ENCODE assay signal across 13 cellular contexts in genomic region chr13:29937836-29938235, GRCh38.
DNase-seq lines count a peak whose midpoint lies in the region; ATAC-seq and TF ChIP-seq lines count a peak whose summit lies in the region.
"Had no signal": no experiment of that assay in that cellular context is flagged by ENCODE, and none has a peak within 500 bp of the region (broad histone marks: within the 10 kb centered on the region; RNA-seq: fewer than 3 reads in every experiment).

No MANE protein-coding gene starts in this region.

- intact Hi-C loops in activated naive CD4-positive, alpha-beta T cell treated with anti-CD3 and anti-CD28 coated beads for 36 hours (cut with micrococcal nuclease): loop anchor here (5.0 to 10.0 kb wide), 3 partner anchors 343 to 1224 kb away; partner anchors contain the start of genes HSPH1 and SLC7A1
- intact Hi-C loops in adrenal gland (cut with DNase I): no loop called here

- H3K36me3 ChIP-seq in BLaER1 treated with 17β-estradiol and CSF1 and Interleukin-3, amounts not matched to agents 10 nM and 100 nM: no peaks in the 10 kb centered on the region
- H3K36me3 ChIP-seq in adrenal gland (replicated peaks in 1 of 2): no peaks in the 10 kb centered on the region
- H3K36me3 ChIP-seq: MG63, ovary had no signal

- H3K4me1 ChIP-seq in BLaER1 treated with 17β-estradiol and CSF1 and Interleukin-3, amounts not matched to agents 10 nM and 100 nM: peaks cover 16 to 43% (median 31%) of the 10 kb centered on the region in 10 experiments
- H3K4me1 ChIP-seq in H9 (ENCODE audit: insufficient read depth, low read length) (peaks cover 12% of the 10 kb centered on the region), adrenal gland (replicated peaks in 1 of 2) (no peaks in the 10 kb centered on the region), foreskin keratinocyte (no peaks in the 10 kb centered on the region)

- H4K8ac ChIP-seq in H9 (replicated peaks; ENCODE audit: insufficient read length, low read depth, low read length): no peak overlapping the region

- H3K27me3 ChIP-seq in BLaER1 treated with 17β-estradiol and CSF1 and Interleukin-3, amounts not matched to agents 10 nM and 100 nM: no peaks in the 10 kb centered on the region
- H3K27me3 ChIP-seq in H9 (ENCODE audit: insufficient read depth, low read length) (peaks cover 3% of the 10 kb centered on the region; the same call in 1 of the 2 replicates), adrenal gland (no peaks in the 10 kb centered on the region), foreskin keratinocyte (peaks cover 54% of the 10 kb centered on the region)
- H3K27me3 ChIP-seq: MG63, ovary had no signal

- H3K18ac ChIP-seq in H9 (ENCODE audit: insufficient read length, low read depth, low read length): no peak overlapping the region

- no peaks in the 10 kb centered on the region; a peak in 1 of 5 replicates for H3K9me3 Mint-ChIP-seq in H9
- H3K9me3 Mint-ChIP-seq in activated naive CD4-positive, alpha-beta T cell treated with anti-CD3 and anti-CD28 coated beads for 36 hours: no peaks in the 10 kb centered on the region

- H3K23ac ChIP-seq in H9 (ENCODE audit: insufficient read length, low read depth, low read length): no peak overlapping the region

- no peak overlapping the region for H2AK5ac ChIP-seq in H9 (ENCODE audit: insufficient read length, low read length)

- H3K4me3 Mint-ChIP-seq in H9: no peak overlapping the region
- no peak overlapping the region for H3K4me3 Mint-ChIP-seq in activated naive CD4-positive, alpha-beta T cell treated with anti-CD3 and anti-CD28 coated beads for 36 hours

- no peak overlapping the region for H3K4ac ChIP-seq in H9 (ENCODE audit: low read depth, low read length)

- peaks cover 48% of the 10 kb centered on the region for H3K27me3 Mint-ChIP-seq in H9 (ENCODE audit: low read depth)
- no peaks in the 10 kb centered on the region for H3K27me3 Mint-ChIP-seq in activated naive CD4-positive, alpha-beta T cell treated with anti-CD3 and anti-CD28 coated beads for 36 hours (ENCODE audit: low read depth)

- H2BK15ac ChIP-seq in H9 (ENCODE audit: low read depth, low read length): no peak overlapping the region

- no peaks in the 10 kb centered on the region for H3K79me2 ChIP-seq in H9 (ENCODE audit: insufficient read depth, low read length)

- no peak overlapping the region for H2BK20ac ChIP-seq in H9 (ENCODE audit: low read depth, low read length, poor library complexity, severe bottlenecking)

- H2BK5ac ChIP-seq in H9 (ENCODE audit: insufficient read length, low read length): no peak overlapping the region

- no peak overlapping the region for H3K56ac ChIP-seq in H9 (ENCODE audit: insufficient read length, low read depth, low read length)

- ATAC-seq in foreskin keratinocyte: no peak
- ATAC-seq in GM18858 (IDR thresholded peaks at IDR 0.05; ENCODE audit: unreplicated experiment): no peak
- ATAC-seq: stimulated activated naive CD8-positive, alpha-beta T cell treated with anti-CD3 and anti-CD28 coated beads, Interleukin-15, Interleukin-2, amounts not matched to agents 100 U/mL and 50 U/mL, for 24 hours had no signal

- H2AFZ ChIP-seq in H9 (ENCODE audit: low read length): no peak overlapping the region

- CTCF ChIA-PET in activated naive CD4-positive, alpha-beta T cell treated with anti-CD3 and anti-CD28 coated beads for 36 hours (lab: Charles Lee): interaction anchor here (2.3 kb wide), 1 partner anchor 167 kb away, joined by 6 read pairs; no protein-coding TSS in a partner anchor

- peaks cover 72 to 73% of the 10 kb centered on the region in 2 experiments for H3K4me1 Mint-ChIP-seq in H9
- H3K4me1 Mint-ChIP-seq in activated naive CD4-positive, alpha-beta T cell treated with anti-CD3 and anti-CD28 coated beads for 36 hours (ENCODE audit: low read depth): peaks cover 39% of the 10 kb centered on the region

- H3K9ac ChIP-seq in BLaER1 treated with 17β-estradiol and CSF1 and Interleukin-3, amounts not matched to agents 10 nM and 100 nM: no peak overlapping the region
- no peak overlapping the region for H3K9ac ChIP-seq in H9 (ENCODE audit: extremely low read depth, insufficient read length, low read length)

- peak overlapping the region in 8 of 11 experiments; percentile 5 to 87 (median 80); a peak in 7 of 22 replicates for H3K4me2 ChIP-seq in BLaER1 treated with 17β-estradiol and CSF1 and Interleukin-3, amounts not matched to agents 10 nM and 100 nM
- no peak overlapping the region for H3K4me2 ChIP-seq in H9 (ENCODE audit: insufficient read depth, insufficient read length, low read length)

- H3K27ac ChIP-seq in BLaER1 treated with 17β-estradiol and CSF1 and Interleukin-3, amounts not matched to agents 10 nM and 100 nM: no peak overlapping the region
- H3K27ac ChIP-seq in H9 (ENCODE audit: insufficient read length, low read depth, low read length) (no peak overlapping the region), adrenal gland (no peak overlapping the region), foreskin keratinocyte (no peak overlapping the region)
- H3K27ac ChIP-seq: HL-60, ovary had no signal

- peaks cover 0 to 9% (median 0%) of the 10 kb centered on the region in 11 experiments; a peak in 2 of 22 replicates for H4K20me1 ChIP-seq in BLaER1 treated with 17β-estradiol and CSF1 and Interleukin-3, amounts not matched to agents 10 nM and 100 nM
- no peaks in the 10 kb centered on the region for H4K20me1 ChIP-seq in H9 (ENCODE audit: control insufficient read depth, insufficient read depth, insufficient read length)

- no peak overlapping the region for H4K5ac ChIP-seq in H9 (ENCODE audit: insufficient read length, low read depth, low read length)

- no peak overlapping the region for H2BK120ac ChIP-seq in H9 (ENCODE audit: low read depth, low read length, poor library complexity, severe bottlenecking)

- no peaks in the 10 kb centered on the region for H3K23me2 ChIP-seq in H9 (ENCODE audit: insufficient read length, low read depth, low read length, poor library complexity, severe bottlenecking)

- H3K9me3 ChIP-seq in BLaER1 treated with 17β-estradiol and CSF1 and Interleukin-3, amounts not matched to agents 10 nM and 100 nM (replicated peaks in 1 of 11): no peaks in the 10 kb centered on the region
- H3K9me3 ChIP-seq in H9 (ENCODE audit: control insufficient read depth, low read depth, low read length): no peaks in the 10 kb centered on the region
- no peaks in the 10 kb centered on the region for H3K9me3 ChIP-seq in adrenal gland (replicated peaks in 1 of 3)
- H3K9me3 ChIP-seq: MG63, ovary had no signal

- no peak overlapping the region for H2BK12ac ChIP-seq in H9 (ENCODE audit: insufficient read length, low read depth, low read length)

- no peak overlapping the region for H3K4me3 ChIP-seq in BLaER1 treated with 17β-estradiol and CSF1 and Interleukin-3, amounts not matched to agents 10 nM and 100 nM
- no peak overlapping the region for H3K4me3 ChIP-seq in adrenal gland
- H3K4me3 ChIP-seq: MG63, ovary had no signal

- no peak overlapping the region for H3K14ac ChIP-seq in H9 (ENCODE audit: insufficient read depth, low read length)

- H3K27ac Mint-ChIP-seq in H9: no peak overlapping the region
- no peak overlapping the region for H3K27ac Mint-ChIP-seq in activated naive CD4-positive, alpha-beta T cell treated with anti-CD3 and anti-CD28 coated beads for 36 hours

- peak; percentile 48 for DNase-seq in H9
- peak; percentile 20 for DNase-seq in activated CD4-positive, alpha-beta T cell treated with anti-CD3 and anti-CD28 coated beads for 1 hour
- DNase-seq in activated naive CD4-positive, alpha-beta T cell treated with anti-CD3 and anti-CD28 coated beads for 36 hours: peak; percentile 61
- DNase-seq in globus pallidus (ENCODE audit: low spot score): no peak
- DNase-seq in adrenal gland: no peak
- DNase-seq in foreskin keratinocyte: no peak
- DNase-seq: hypothalamus; MG63; ovary; stimulated activated naive CD8-positive, alpha-beta T cell treated with anti-CD3 and anti-CD28 coated beads, Interleukin-15, Interleukin-2, amounts not matched to agents 100 U/mL and 50 U/mL, for 24 hours had no signal

- no peak overlapping the region for H4K91ac ChIP-seq in H9 (ENCODE audit: insufficient read length, low read depth, low read length)

- TF ChIP-seq CTCF in H9 (conservative IDR thresholded peaks at IDR 0.05) (no peak), adrenal gland (IDR thresholded peaks at IDR 0.05) (no peak), foreskin keratinocyte (conservative IDR thresholded peaks at IDR 0.05) (no peak)

- H3K36me3 Mint-ChIP-seq in H9 (ENCODE audit: insufficient read depth in 1 of 3, low read depth in 3 of 3): no peaks in the 10 kb centered on the region
- no peaks in the 10 kb centered on the region for H3K36me3 Mint-ChIP-seq in activated naive CD4-positive, alpha-beta T cell treated with anti-CD3 and anti-CD28 coated beads for 36 hours (ENCODE audit: low read depth)

- no peak overlapping the region for H3T11ph ChIP-seq in H9 (ENCODE audit: low read length)

- no peak for TF ChIP-seq POLR2A in adrenal gland (IDR thresholded peaks at IDR 0.05)

- H3K79me1 ChIP-seq in H9 (ENCODE audit: insufficient read depth, low read depth, low read length, poor library complexity, severe bottlenecking): no peaks in the 10 kb centered on the region

- no CpG with 5 or more reads among the region's 3 CpGs for WGBS in H9 (ENCODE audit: extremely low coverage, insufficient read length, low lambda C conversion rate)
- 72 to 90% (median 76%) methylated on average over 3 of the region's 3 CpGs for WGBS in adrenal gland, 4 donors

Comparison
In these comparisons a context has a peak if more than half of its experiments do, and no peak if none do; other contexts are left out.
1. DNase-seq: peak in H9 (single experiment), activated CD4-positive, alpha-beta T cell treated with anti-CD3 and anti-CD28 coated beads for 1 hour (single experiment) and activated naive CD4-positive, alpha-beta T cell treated with anti-CD3 and anti-CD28 coated beads for 36 hours (single experiment); none in globus pallidus (single experiment), adrenal gland (0 of 7) and foreskin keratinocyte (0 of 2).